26 cellular contexts compared by ENCODE assay signal in genomic region chr7:79352323-79352722, GRCh38.
DNase-seq lines count a peak whose midpoint lies in the region; ATAC-seq, FAIRE-seq and TF ChIP-seq lines count a peak whose summit lies in the region.
"Had no signal": no experiment of that assay in that cellular context is flagged by ENCODE, and none has a peak within 500 bp of the region (broad histone marks: within the 10 kb centered on the region; RNA-seq: fewer than 3 reads in every experiment).

No MANE protein-coding gene starts in this region.

- no peaks in the 10 kb centered on the region for H3K4me1 ChIP-seq in MM.1S (ENCODE audit: low read length)
- H3K4me1 ChIP-seq: breast epithelium, Caco-2, uterus had no signal

- H4K20me1 ChIP-seq in MM.1S (ENCODE audit: insufficient read depth, low read length): no peaks in the 10 kb centered on the region

- H3K9me3 ChIP-seq in MM.1S (replicated peaks; ENCODE audit: insufficient read depth, low read length): no peaks in the 10 kb centered on the region
- H3K9me3 ChIP-seq: breast epithelium, Caco-2, heart right ventricle, uterus had no signal

- no peak for TF ChIP-seq POLR2A in H54 (IDR thresholded peaks at IDR 0.05; ENCODE audit: low read depth, low read length)

- no peaks in the 10 kb centered on the region for H3K27me3 ChIP-seq in MM.1S (replicated peaks; ENCODE audit: insufficient read depth, low read length)
- H3K27me3 ChIP-seq: breast epithelium, heart right ventricle, uterus had no signal

- H3K36me3 ChIP-seq in MM.1S (replicated peaks; ENCODE audit: insufficient read depth, low read length): no peaks in the 10 kb centered on the region
- H3K36me3 ChIP-seq: breast epithelium, heart right ventricle, uterus, WERI-Rb-1 had no signal

- H3K9me2 ChIP-seq in MM.1S (replicated peaks; ENCODE audit: insufficient read depth, low read length): no peaks in the 10 kb centered on the region

- no peaks in the 10 kb centered on the region for H3K79me2 ChIP-seq in MM.1S (ENCODE audit: low read length)

- no peak overlapping the region for H3K4me2 ChIP-seq in MM.1S (ENCODE audit: low read depth, low read length)
- H3K4me2 ChIP-seq: GM23338 had no signal

- H3K27ac ChIP-seq in MM.1S (ENCODE audit: low read length): no peak overlapping the region
- H3K27ac ChIP-seq: breast epithelium, heart right ventricle, uterus, WERI-Rb-1 had no signal

- H3K4me3 ChIP-seq in choroid plexus epithelial cell (ENCODE audit: low read depth, low read length): no peak overlapping the region
- H3K4me3 ChIP-seq in MM.1S (ENCODE audit: low read length): no peak overlapping the region
- H3K4me3 ChIP-seq: breast epithelium, GM23338, heart right ventricle, uterus had no signal

- H2AFZ ChIP-seq in MM.1S (ENCODE audit: low read length): no peak overlapping the region
- H2AFZ ChIP-seq: GM23338 had no signal

- ATAC-seq in HG02610 (IDR thresholded peaks at IDR 0.05; ENCODE audit: unreplicated experiment): no peak
- ATAC-seq: activated CD8-positive, alpha-beta T cell treated with anti-CD3 and anti-CD28 coated beads, Interleukin-2, amount 10 ng/mL, durations not matched to agents 7 days and 5 days; GM23338; stimulated activated naive CD8-positive, alpha-beta T cell treated with anti-CD3 and anti-CD28 coated beads, Interleukin-15, amount 100 ng/mL, for 72 hours had no signal

- FAIRE-seq in H54 (lab: Jason Lieb, UNC): peak; percentile 50
- FAIRE-seq: G401.6, small intestine had no signal

- TF ChIP-seq CTCF in AG09319 (IDR thresholded peaks at IDR 0.05; ENCODE audit: low read depth, low read length) (no peak), choroid plexus epithelial cell (conservative IDR thresholded peaks at IDR 0.05; ENCODE audit: low read depth, low read length) (no peak), MM.1S (IDR thresholded peaks at IDR 0.05; ENCODE audit: low read length) (no peak)

- peak; percentile 11 for DNase-seq in AG09319 (ENCODE audit: extremely low read depth, low read depth)
- no peak for DNase-seq in H54 (ENCODE audit: insufficient read length, low spot score)
- DNase-seq in choroid plexus epithelial cell (ENCODE audit: low read depth): peak; percentile 26
- peak; percentile 18 for DNase-seq in medulla oblongata (ENCODE audit: extremely low spot score)
- DNase-seq in activated T-cell treated with anti-CD3 and anti-CD28 coated beads for 4 hours: no peak
- DNase-seq in MM.1S: no peak
- DNase-seq: activated CD4-positive, alpha-beta T cell treated with anti-CD3 and anti-CD28 coated beads for 4 hours; activated CD8-positive, alpha-beta T cell treated with anti-CD3 and anti-CD28 coated beads, Interleukin-2, amount 10 ng/mL, durations not matched to agents 7 days and 5 days; Caco-2; cortex of kidney; DMS53; erythroblast; foreskin melanocyte; heart right ventricle; HFFc6; NCI-H446 treated with DMSO at 0.1 percent for 48 hours; small intestine; stimulated activated CD4-positive, alpha-beta T cell treated with anti-CD3 and anti-CD28 coated beads, Interleukin-1b, Interleukin-23, amount 100 ng/mL, for 48 hours; stimulated activated naive CD8-positive, alpha-beta T cell treated with anti-CD3 and anti-CD28 coated beads, Interleukin-15, amount 100 ng/mL, for 72 hours; T1000; uterus; WERI-Rb-1 had no signal

- H3K9ac ChIP-seq in MM.1S (ENCODE audit: low read length): no peak overlapping the region

- no peaks in the 10 kb centered on the region for H3F3A ChIP-seq in MM.1S (ENCODE audit: insufficient read depth, low read length)

Comparison
In these comparisons a context has a peak if more than half of its experiments do, and no peak if none do; other contexts are left out.
1. DNase-seq: peak in AG09319 (single experiment), choroid plexus epithelial cell (single experiment) and medulla oblongata (single experiment); none in H54 (single experiment), activated T-cell treated with anti-CD3 and anti-CD28 coated beads for 4 hours (single experiment) and MM.1S (single experiment).